21 cellular contexts compared by ENCODE assay signal in the genomic region with DNA sequence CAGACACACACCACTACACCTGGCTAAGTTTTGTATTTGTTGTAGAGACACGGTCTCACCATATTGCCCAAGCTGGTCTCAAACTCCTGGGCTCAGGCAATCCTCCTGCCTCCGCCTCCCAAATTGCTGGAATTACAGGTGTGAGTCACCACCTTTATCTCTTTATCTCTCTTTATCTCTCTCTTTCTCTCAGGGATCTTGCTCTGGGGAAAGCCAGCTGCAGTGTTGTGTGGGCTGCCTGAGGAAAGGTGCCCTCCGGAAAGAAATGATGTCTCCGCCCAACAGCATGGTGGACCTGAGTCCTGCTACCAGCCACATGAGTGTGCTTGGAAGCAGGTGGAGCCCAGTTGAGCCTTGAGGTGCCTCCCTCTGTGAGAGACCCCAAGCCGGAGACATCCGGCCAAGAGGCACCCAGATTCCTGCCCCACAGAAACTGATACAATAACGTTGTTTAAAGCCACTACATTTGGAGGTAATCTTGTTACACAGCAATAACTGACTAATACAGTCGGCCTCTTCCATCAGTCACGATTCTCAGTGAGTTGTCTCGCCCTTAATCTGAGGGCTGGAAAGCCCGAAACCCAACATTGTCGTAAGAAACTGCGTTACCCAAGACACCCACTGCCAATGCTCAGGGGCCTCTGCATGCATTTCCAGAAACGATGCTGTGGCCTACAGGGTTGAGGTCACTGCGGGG. TPM values are rescaled to one million over a fixed set of nuclear protein-coding genes. Genes with fewer than 3 reads are reported as not detected.
A peak's percentile ranks its signal among the peaks of the same experiment; 100 is the strongest.
DNase-seq lines count a peak whose midpoint lies in the region; ATAC-seq and TF ChIP-seq lines count a peak whose summit lies in the region.
"Had no signal": no experiment of that assay in that cellular context is flagged by ENCODE, and none has a peak within 500 bp of the region (broad histone marks: within the 10 kb centered on the region; RNA-seq: fewer than 3 reads in every experiment).

No MANE protein-coding gene starts in this region.

- no peak for DNase-seq in T-helper 2 cell treated with Interferon-gamma antibody and Interleukin-4, amounts not matched to agents 5 μg/mL and 100 μg/mL, for 36 hours (ENCODE audit: low spot score)
- DNase-seq in T-helper 2 cell (no peak), natural killer cell (no peak), EL (no peak)
- no peak for DNase-seq in natural killer cell treated with Interleukin-12 subunit alpha and Interleukin-12 subunit beta and Interleukin-15 and Interleukin-18, amount 100 ng/mL, for 72 hours (ENCODE audit: low spot score)
- DNase-seq in naive thymus-derived CD4-positive, alpha-beta T cell, result no peak
- DNase-seq: 8988T; Calu3; CD8-positive, alpha-beta memory T cell; DMS153; Karpas-422; MV-4-11; NCI-H1694; NCI-H2081; NCI-H2171; NCI-H345; NCI-H524; NCI-H82; Peyer's patch had no signal

- no peaks in the 10 kb centered on the region for H3K27me3 Mint-ChIP-seq in T-helper 2 cell treated with Interferon-gamma antibody and Interleukin-4, amounts not matched to agents 5 μg/mL and 100 μg/mL, for 36 hours (ENCODE audit: low read depth)
- H3K27me3 Mint-ChIP-seq in natural killer cell treated with Interleukin-12 subunit alpha and Interleukin-12 subunit beta and Interleukin-15 and Interleukin-18, amount 100 ng/mL, for 72 hours, result peaks cover 0 to 3% of the 10 kb centered on the region in 2 donors
- H3K27me3 Mint-ChIP-seq in natural killer cell (ENCODE audit: low read depth in 2 of 2), result peaks cover 0 to 3% of the 10 kb centered on the region in 2 donors
- peaks cover 0 to 2% (median 0%) of the 10 kb centered on the region in 5 donors for H3K27me3 Mint-ChIP-seq in naive thymus-derived CD4-positive, alpha-beta T cell

- peaks cover 40 to 61% of the 10 kb centered on the region in 2 donors for H3K4me1 ChIP-seq in naive thymus-derived CD4-positive, alpha-beta T cell (ENCODE audit: control insufficient read depth in 2 of 2, insufficient read depth in 2 of 2, low read length in 2 of 2)

- H3K36me3 ChIP-seq in naive thymus-derived CD4-positive, alpha-beta T cell (ENCODE audit: control insufficient read depth in 2 of 3, insufficient read depth in 3 of 3, low read length in 3 of 3), result no peaks in the 10 kb centered on the region
- H3K36me3 ChIP-seq: Peyer's patch had no signal

- POLR2A ChIA-PET in naive thymus-derived CD4-positive, alpha-beta T cell (lab: Charles Lee), result interaction anchor here (1.3 kb wide), 1 partner anchor 8 kb away, joined by 9 read pairs; no protein-coding TSS in a partner anchor

- H3K9me3 Mint-ChIP-seq in T-helper 2 cell treated with Interferon-gamma antibody and Interleukin-4, amounts not matched to agents 5 μg/mL and 100 μg/mL, for 36 hours, result peaks cover 4% of the 10 kb centered on the region
- no peaks in the 10 kb centered on the region for H3K9me3 Mint-ChIP-seq in natural killer cell treated with Interleukin-12 subunit alpha and Interleukin-12 subunit beta and Interleukin-15 and Interleukin-18, amount 100 ng/mL, for 72 hours
- H3K9me3 Mint-ChIP-seq in natural killer cell, result no peaks in the 10 kb centered on the region
- H3K9me3 Mint-ChIP-seq in naive thymus-derived CD4-positive, alpha-beta T cell, result peaks cover 0 to 3% (median 0%) of the 10 kb centered on the region in 11 donors
- H3K9me3 Mint-ChIP-seq: CD8-positive, alpha-beta memory T cell had no signal

- no peaks in the 10 kb centered on the region for H3K27me3 ChIP-seq in naive thymus-derived CD4-positive, alpha-beta T cell (ENCODE audit: control insufficient read depth in 2 of 2, insufficient read depth in 2 of 2, low read length in 2 of 2)
- H3K27me3 ChIP-seq: Peyer's patch had no signal

- H3K4me1 Mint-ChIP-seq in T-helper 2 cell treated with Interferon-gamma antibody and Interleukin-4, amounts not matched to agents 5 μg/mL and 100 μg/mL, for 36 hours (ENCODE audit: low read depth), result peaks cover 46% of the 10 kb centered on the region
- H3K4me1 Mint-ChIP-seq in natural killer cell treated with Interleukin-12 subunit alpha and Interleukin-12 subunit beta and Interleukin-15 and Interleukin-18, amount 100 ng/mL, for 72 hours (ENCODE audit: low read depth in 2 of 2), result peaks cover 38 to 41% of the 10 kb centered on the region in 2 donors
- H3K4me1 Mint-ChIP-seq in natural killer cell, result peaks cover 34 to 38% of the 10 kb centered on the region in 2 donors
- peaks cover 32 to 73% (median 59%) of the 10 kb centered on the region in 7 donors for H3K4me1 Mint-ChIP-seq in naive thymus-derived CD4-positive, alpha-beta T cell

- CTCF ChIA-PET in naive thymus-derived CD4-positive, alpha-beta T cell (lab: Charles Lee), result interaction anchor here (2.0 kb wide), 1 partner anchor 9 kb away, joined by 7 read pairs; no protein-coding TSS in a partner anchor

- no peak overlapping the region for H3K4me3 ChIP-seq in naive thymus-derived CD4-positive, alpha-beta T cell (ENCODE audit: low read length)
- H3K4me3 ChIP-seq: BLaER1 treated with 17β-estradiol and CSF1 and Interleukin-3, amounts not matched to agents 10 nM and 100 nM; Peyer's patch had no signal

- intact Hi-C loops in natural killer cell (cut with micrococcal nuclease), result no loop called here
- intact Hi-C loops in naive thymus-derived CD4-positive, alpha-beta T cell (cut with micrococcal nuclease), result no loop called here

- peaks cover 2% of the 10 kb centered on the region for H3K36me3 Mint-ChIP-seq in T-helper 2 cell treated with Interferon-gamma antibody and Interleukin-4, amounts not matched to agents 5 μg/mL and 100 μg/mL, for 36 hours (ENCODE audit: low read depth)
- H3K36me3 Mint-ChIP-seq in natural killer cell treated with Interleukin-12 subunit alpha and Interleukin-12 subunit beta and Interleukin-15 and Interleukin-18, amount 100 ng/mL, for 72 hours, result no peaks in the 10 kb centered on the region
- H3K36me3 Mint-ChIP-seq in natural killer cell, result no peaks in the 10 kb centered on the region
- peaks cover 0 to 6% (median 0%) of the 10 kb centered on the region in 5 donors for H3K36me3 Mint-ChIP-seq in naive thymus-derived CD4-positive, alpha-beta T cell
- H3K36me3 Mint-ChIP-seq: CD8-positive, alpha-beta memory T cell had no signal

- peak overlapping the region; percentile 35 for H3K27ac Mint-ChIP-seq in T-helper 2 cell treated with Interferon-gamma antibody and Interleukin-4, amounts not matched to agents 5 μg/mL and 100 μg/mL, for 36 hours
- peak overlapping the region; percentile 50 to 81 for H3K27ac Mint-ChIP-seq in natural killer cell treated with Interleukin-12 subunit alpha and Interleukin-12 subunit beta and Interleukin-15 and Interleukin-18, amount 100 ng/mL, for 72 hours
- no peak overlapping the region for H3K27ac Mint-ChIP-seq in natural killer cell
- peak overlapping the region in 5 of 9 donors; percentile 1 to 95 (median 46) for H3K27ac Mint-ChIP-seq in naive thymus-derived CD4-positive, alpha-beta T cell

- no peak for TF ChIP-seq CTCF in natural killer cell (IDR thresholded peaks at IDR 0.05)

- no peak for ATAC-seq in natural killer cell treated with Interleukin-12 subunit alpha and Interleukin-12 subunit beta and Interleukin-15 and Interleukin-18, amount 100 ng/mL, for 72 hours
- ATAC-seq in natural killer cell, result no peak
- ATAC-seq in naive thymus-derived CD4-positive, alpha-beta T cell, result no peak
- ATAC-seq in SK-N-SH treated with all-trans-retinoic acid at 6 μM for 48 hours, result no peak

- H3K9me3 ChIP-seq in naive thymus-derived CD4-positive, alpha-beta T cell (ENCODE audit: control insufficient read depth in 2 of 3, low read length in 3 of 3), result no peaks in the 10 kb centered on the region
- H3K9me3 ChIP-seq: Peyer's patch had no signal

- no peak overlapping the region for H3K27ac ChIP-seq in naive thymus-derived CD4-positive, alpha-beta T cell (ENCODE audit: low read depth, low read length)
- H3K27ac ChIP-seq: BLaER1 treated with 17β-estradiol and CSF1 and Interleukin-3, amounts not matched to agents 10 nM and 100 nM had no signal

- no peak overlapping the region for H3K4me3 Mint-ChIP-seq in T-helper 2 cell treated with Interferon-gamma antibody and Interleukin-4, amounts not matched to agents 5 μg/mL and 100 μg/mL, for 36 hours
- H3K4me3 Mint-ChIP-seq in natural killer cell treated with Interleukin-12 subunit alpha and Interleukin-12 subunit beta and Interleukin-15 and Interleukin-18, amount 100 ng/mL, for 72 hours, result no peak overlapping the region
- H3K4me3 Mint-ChIP-seq in natural killer cell, result no peak overlapping the region
- peak overlapping the region in 7 of 10 donors; percentile 21 to 95 (median 64) for H3K4me3 Mint-ChIP-seq in naive thymus-derived CD4-positive, alpha-beta T cell

TF ChIP-seq in SK-N-SH treated with all-trans-retinoic acid at 6 μM for 48 hours, 23 proteins besides CTCF, POLR2A, EP300 and RAD21 (continues in another document):
- no peak for TF ChIP-seq ISL1 (CRISPR knock-in tag; IDR thresholded peaks at IDR 0.05)
- no peak for TF ChIP-seq PATZ1 (CRISPR knock-in tag; IDR thresholded peaks at IDR 0.05; ENCODE audit: borderline replicate concordance)

RNA-seq across cellular contexts. Expression of gene RFLNB, which starts 25.1 kb away (rescaled TPM):
- total RNA-seq in natural killer cell treated with Interleukin-12 subunit alpha and Interleukin-12 subunit beta and Interleukin-15 and Interleukin-18, amount 100 ng/mL, for 72 hours, result 100 to 1,000 TPM; 122 to 192 TPM
- 10 to 100 TPM; 24.1 to 88.1 (median 28.2) TPM for total RNA-seq in natural killer cell
- 100 to 1,000 TPM in 1 of 5 experiments, 10 to 100 TPM in 4; 53.9 to 180 (median 59.2) TPM for total RNA-seq in naive thymus-derived CD4-positive, alpha-beta T cell
- 10 to 100 TPM; 38.8 to 43.9 TPM for polyA plus RNA-seq in naive thymus-derived CD4-positive, alpha-beta T cell

Comparison
In these comparisons a context has a peak if more than half of its experiments do, and no peak if none do; other contexts are left out.
1. H3K27ac Mint-ChIP-seq: peak in T-helper 2 cell treated with Interferon-gamma antibody and Interleukin-4, amounts not matched to agents 5 μg/mL and 100 μg/mL, for 36 hours (single experiment), natural killer cell treated with Interleukin-12 subunit alpha and Interleukin-12 subunit beta and Interleukin-15 and Interleukin-18, amount 100 ng/mL, for 72 hours (2 of 2) and naive thymus-derived CD4-positive, alpha-beta T cell (5 of 9); none in natural killer cell (0 of 2).
2. H3K4me3 Mint-ChIP-seq: peak in naive thymus-derived CD4-positive, alpha-beta T cell (7 of 10); none in T-helper 2 cell treated with Interferon-gamma antibody and Interleukin-4, amounts not matched to agents 5 μg/mL and 100 μg/mL, for 36 hours (single experiment), natural killer cell treated with Interleukin-12 subunit alpha and Interleukin-12 subunit beta and Interleukin-15 and Interleukin-18, amount 100 ng/mL, for 72 hours (single experiment) and natural killer cell (single experiment).